Comparison of ENCODE assay signal across 10 cellular contexts in the genomic region with DNA sequence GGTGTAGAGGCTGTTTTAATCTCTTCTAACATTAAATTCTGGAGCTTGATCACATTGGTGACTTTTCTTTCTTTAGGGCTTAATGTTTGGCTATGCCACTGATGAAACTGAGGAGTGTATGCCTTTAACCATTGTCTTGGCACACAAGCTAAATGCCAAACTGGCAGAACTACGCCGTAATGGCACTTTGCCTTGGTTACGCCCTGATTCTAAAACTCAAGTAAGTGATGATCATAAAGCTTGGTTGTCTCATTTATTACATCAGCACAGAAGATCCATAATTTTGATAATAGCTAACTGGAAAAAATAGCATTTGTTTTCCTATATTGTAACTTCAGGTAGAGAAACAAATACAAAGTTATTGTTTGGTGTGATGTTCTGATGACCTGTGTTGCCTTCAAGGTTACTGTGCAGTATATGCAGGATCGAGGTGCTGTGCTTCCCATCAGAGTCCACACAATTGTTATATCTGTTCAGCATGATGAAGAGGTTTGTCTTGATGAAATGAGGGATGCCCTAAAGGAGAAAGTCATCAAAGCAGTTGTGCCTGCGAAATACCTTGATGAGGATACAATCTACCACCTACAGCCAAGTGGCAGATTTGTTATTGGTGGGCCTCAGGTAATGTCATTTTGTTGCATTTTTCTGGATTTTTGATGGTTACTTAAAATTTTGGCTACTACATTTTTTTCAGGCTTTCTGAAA. TPM values are rescaled to one million over a fixed set of nuclear protein-coding genes. Genes with fewer than 3 reads are reported as not detected.
DNase-seq lines count a peak whose midpoint lies in the region; ATAC-seq, FAIRE-seq and TF ChIP-seq lines count a peak whose summit lies in the region.
"Had no signal": no experiment of that assay in that cellular context is flagged by ENCODE, and none has a peak within 500 bp of the region (broad histone marks: within the 10 kb centered on the region; RNA-seq: fewer than 3 reads in every experiment).

No MANE protein-coding gene starts in this region.

- in situ Hi-C loops in HepG2 (cut with HindIII; ENCODE audit: extremely low pct_ligation_motif_present, low pct_unique_long_range_greater_than_20kb) (no loop called here), astrocyte of the spinal cord (cut with HindIII; ENCODE audit: low sequenced_read_pairs) (loop anchor here (25.0 kb wide), 1 partner anchor 130 kb away; a partner anchor contains a TSS)

- TF ChIP-seq CTCF in HepG2 (CRISPR knock-in tag; IDR thresholded peaks at IDR 0.05) (no peak), right lobe of liver (IDR thresholded peaks at IDR 0.05) (no peak), astrocyte of the spinal cord (IDR thresholded peaks at IDR 0.05; ENCODE audit: low read depth, low read length) (no peak), lower lobe of right lung (IDR thresholded peaks at IDR 0.05) (no peak)

- no TSS peak for BruUV-seq in HepG2 (replicated peaks; lab: Mats Ljungman, UMichigan)

- H2AFZ ChIP-seq in HepG2 (ENCODE audit: low read length), result no peak overlapping the region

- no peaks in the 10 kb centered on the region; a peak in 1 of 5 replicates for H3K27me3 ChIP-seq in HepG2 (ENCODE audit: control insufficient read depth in 1 of 2, insufficient read depth in 2 of 2, low read length in 2 of 2)
- no peaks in the 10 kb centered on the region for H3K27me3 ChIP-seq in right lobe of liver
- H3K27me3 ChIP-seq in lower lobe of right lung (ENCODE audit: low read depth), result no peaks in the 10 kb centered on the region

- CTCF ChIA-PET in HepG2 (lab: Yijun Ruan, JAX; ENCODE audit: low intra/inter-chr PET ratio, low total read pairs), result no interaction called here

- no peak for TF ChIP-seq EP300 in HepG2 (IDR thresholded peaks at IDR 0.05; ENCODE audit: low read depth in 2 of 2, low read length in 2 of 2)
- TF ChIP-seq EP300 in HepG2 (CRISPR knock-in tag; IDR thresholded peaks at IDR 0.05; ENCODE audit: borderline replicate concordance), result no peak

- no peak for FAIRE-seq in HepG2 (lab: Jason Lieb, UNC)

- no peak for TF ChIP-seq RAD21 in HepG2 (CRISPR knock-in tag; IDR thresholded peaks at IDR 0.05)

- DNase-seq in HepG2 (ENCODE audit: low spot score) (no peak), right lobe of liver (no peak), astrocyte of the spinal cord (ENCODE audit: low read depth, low spot score) (no peak), lower lobe of right lung (no peak), DMS79 treated with DMSO at 0.1 percent for 48 hours (lab: John Stamatoyannopoulos, UW) (no peak), NCI-H748 (lab: John Stamatoyannopoulos, UW; ENCODE audit: unreplicated experiment) (no peak), AML-193 (lab: John Stamatoyannopoulos, UW) (no peak)
- DNase-seq: EL, NCI-H1436 had no signal

- H3K9ac ChIP-seq in HepG2 (ENCODE audit: insufficient read depth, low read depth, low read length), result peak overlapping the region; percentile 99; the same call in 1 of the 2 replicates

- TF ChIP-seq POLR2A in HepG2 (IDR thresholded peaks at IDR 0.05; ENCODE audit: insufficient read depth in 1 of 2, low read depth in 2 of 2, low read length in 2 of 2), result peak in 1 of 2 experiments; percentile 35; a peak in 1 of 4 replicates
- no peak for TF ChIP-seq POLR2A in right lobe of liver (IDR thresholded peaks at IDR 0.05)

- intact Hi-C loops in HepG2 (cut with micrococcal nuclease; ENCODE audit: unreplicated experiment), result no loop called here
- intact Hi-C loops in right lobe of liver (cut with DNase I), result no loop called here
- intact Hi-C loops in lower lobe of right lung (cut with DNase I), result no loop called here

- peaks cover 13 to 48% of the 10 kb centered on the region in 2 experiments; a peak in 4 of 5 replicates for H3K36me3 ChIP-seq in HepG2 (replicated peaks in 1 of 2; ENCODE audit: control insufficient read depth in 1 of 2, insufficient read depth in 2 of 2, low read length in 2 of 2)
- peaks cover 15 to 57% (median 36%) of the 10 kb centered on the region in 4 donors for H3K36me3 ChIP-seq in right lobe of liver
- peaks cover 59% of the 10 kb centered on the region for H3K36me3 ChIP-seq in lower lobe of right lung
- H3K36me3 ChIP-seq in urinary bladder (ENCODE audit: insufficient read depth), result no peaks in the 10 kb centered on the region

- POLR2A ChIA-PET in HepG2 (lab: Yijun Ruan, JAX), result interaction anchor here (1.0 to 11.7 kb wide), 5 partner anchors 12 to 188 kb away, joined by 3 to 445 read pairs (median 109); a partner anchor contains a TSS

- no peak for ATAC-seq in HepG2
- no peak for ATAC-seq in right lobe of liver
- no peak for ATAC-seq in lower lobe of right lung

- H3K79me2 ChIP-seq in HepG2 (ENCODE audit: insufficient read depth, low read length), result peaks cover 53% of the 10 kb centered on the region

- H3K9me3 ChIP-seq in HepG2 (ENCODE audit: low read length), result no peaks in the 10 kb centered on the region
- H3K9me3 ChIP-seq in right lobe of liver, result no peaks in the 10 kb centered on the region
- H3K9me3 ChIP-seq in lower lobe of right lung, result no peaks in the 10 kb centered on the region

- H3K27ac ChIP-seq in HepG2 (ENCODE audit: extremely low read length, insufficient read depth, low read length) (no peak overlapping the region), right lobe of liver (no peak overlapping the region), lower lobe of right lung (no peak overlapping the region), urinary bladder (ENCODE audit: low read depth) (no peak overlapping the region)

- peak overlapping the region; percentile 91 for H3K4me2 ChIP-seq in HepG2 (ENCODE audit: low read depth, low read length)

- H3K4me1 ChIP-seq in HepG2 (ENCODE audit: insufficient read depth, low read length), result peaks cover 38% of the 10 kb centered on the region
- H3K4me1 ChIP-seq in right lobe of liver, result peaks cover 0 to 30% (median 12%) of the 10 kb centered on the region in 4 donors
- peaks cover 45% of the 10 kb centered on the region for H3K4me1 ChIP-seq in lower lobe of right lung
- H3K4me1 ChIP-seq in urinary bladder (ENCODE audit: insufficient read depth), result no peaks in the 10 kb centered on the region

- H3K4me3 ChIP-seq in HepG2 (replicated peaks in 1 of 3; ENCODE audit: insufficient read depth in 1 of 3, low read depth in 2 of 3, low read length in 3 of 3), result peak overlapping the region; percentile 81 to 96 (median 95); a peak in 4 of 6 replicates
- peak overlapping the region in 1 of 3 donors; percentile 99 for H3K4me3 ChIP-seq in right lobe of liver
- H3K4me3 ChIP-seq in astrocyte of the spinal cord (ENCODE audit: low read depth, low read length), result peak overlapping the region; percentile 64
- peak overlapping the region; percentile 98 for H3K4me3 ChIP-seq in lower lobe of right lung
- peak overlapping the region; percentile 70 for H3K4me3 ChIP-seq in urinary bladder (ENCODE audit: low read depth, low read length)

- peaks cover 42% of the 10 kb centered on the region for H4K20me1 ChIP-seq in HepG2 (ENCODE audit: insufficient read depth, low read length)

- 94% methylated on average over 5 of the region's 5 CpGs for WGBS in HepG2 (ENCODE audit: low lambda C conversion rate)
- 53% methylated on average over 5 of the region's 5 CpGs for WGBS in right lobe of liver (ENCODE audit: insufficient coverage, low coverage, low lambda C conversion rate, missing lambda C conversion rate)
- 48% methylated on average over 5 of the region's 5 CpGs for WGBS in urinary bladder

RNA-seq across cellular contexts. Expression of a gene that starts 2.9 kb away (rescaled TPM):
- total RNA-seq in HepG2 (2016; rRNA removed; fragmentation: Illumina TruSeq; extraction: Trizol), result 55.8 and 155 TPM in 2 replicates
- 17.0 and 17.4 TPM in 2 replicates for total RNA-seq in HepG2 (2016; cell fraction: cytosol; rRNA removed; fragmentation: Illumina TruSeq; extraction: Trizol; ENCODE audit: low read depth)
- total RNA-seq in HepG2 (2016; cell fraction: insoluble cytoplasmic fraction; rRNA removed; fragmentation: Illumina TruSeq; extraction: Trizol), result 56.1 and 159 TPM in 2 replicates
- total RNA-seq in HepG2 (2016; cell fraction: membrane; rRNA removed; fragmentation: Illumina TruSeq; extraction: Trizol), result 24.5 and 25.4 TPM in 2 replicates
- 512 and 527 TPM in 2 replicates for total RNA-seq in HepG2 (2016; cell fraction: nucleus; rRNA removed; fragmentation: Illumina TruSeq; extraction: Trizol)
- polyA plus RNA-seq in HepG2 (2011; rRNA removed), result 331 and 367 TPM in 2 replicates
- polyA plus RNA-seq in HepG2 (2011; cell fraction: cytosol; rRNA removed), result 57.6 and 71.2 TPM in 2 replicates
- polyA plus RNA-seq in HepG2 (2011; cell fraction: nucleus; rRNA removed), result 1,062 and 1,322 TPM in 2 replicates
- 226 and 241 TPM in 2 replicates for polyA plus RNA-seq in HepG2 (2012)
- 3.7 and 4.3 TPM in 2 replicates for polyA plus RNA-seq in HepG2 (2016; cell fraction: cytosol; fragmentation: Illumina TruSeq; extraction: Trizol; ENCODE audit: low read depth)
- polyA plus RNA-seq in HepG2 (2016; cell fraction: insoluble cytoplasmic fraction; fragmentation: Illumina TruSeq; extraction: Trizol; ENCODE audit: low read depth), result 67.1 and 68.7 TPM in 2 replicates
- 13.5 TPM in 2 replicates for polyA plus RNA-seq in HepG2 (2016; cell fraction: membrane; fragmentation: Illumina TruSeq; extraction: Trizol; ENCODE audit: low read depth)
- polyA plus RNA-seq in HepG2 (2016; cell fraction: nucleus; fragmentation: Illumina TruSeq; extraction: Trizol; ENCODE audit: insufficient read depth, low read depth), result 1,060 and 1,066 TPM in 2 replicates
- polyA minus RNA-seq in HepG2 (2011; rRNA and poly(A)+ RNA removed; ENCODE audit: low replicate concordance), result 260 and 404 TPM in 2 replicates
- polyA minus RNA-seq in HepG2 (2011; cell fraction: cytosol; rRNA and poly(A)+ RNA removed), result 43.2 and 67.4 TPM in 2 replicates
- 961 and 1,136 TPM in 2 replicates for polyA minus RNA-seq in HepG2 (2011; cell fraction: nucleus; rRNA and poly(A)+ RNA removed)
- 100 to 1,000 TPM in 3 of 6 experiments, 10 to 100 TPM in 3; 57.8 to 118 (median 102) TPM for total RNA-seq in right lobe of liver
- 183 TPM for total RNA-seq in lower lobe of right lung
- total RNA-seq in urinary bladder, result 94.8 TPM
- polyA plus RNA-seq in urinary bladder, result 242 TPM

RNA-seq across cellular contexts. Expression of a gene that starts 19.4 kb away (rescaled TPM):
- total RNA-seq in HepG2 (2016; rRNA removed; fragmentation: Illumina TruSeq; extraction: Trizol) (51.3 and 103 TPM in 2 replicates), right lobe of liver (100 to 1,000 TPM in 4 of 6 experiments, 10 to 100 TPM in 2; 89.6 to 238 (median 183) TPM), lower lobe of right lung (62.2 TPM), urinary bladder (42.3 TPM)
- 17.1 and 22.7 TPM in 2 replicates for total RNA-seq in HepG2 (2016; cell fraction: cytosol; rRNA removed; fragmentation: Illumina TruSeq; extraction: Trizol; ENCODE audit: low read depth)
- 48.3 and 106 TPM in 2 replicates for total RNA-seq in HepG2 (2016; cell fraction: insoluble cytoplasmic fraction; rRNA removed; fragmentation: Illumina TruSeq; extraction: Trizol)
- 29.4 and 31.6 TPM in 2 replicates for total RNA-seq in HepG2 (2016; cell fraction: membrane; rRNA removed; fragmentation: Illumina TruSeq; extraction: Trizol)
- 105 and 118 TPM in 2 replicates for total RNA-seq in HepG2 (2016; cell fraction: nucleus; rRNA removed; fragmentation: Illumina TruSeq; extraction: Trizol)
- polyA plus RNA-seq in HepG2 (2011; rRNA removed) (72.5 and 74.9 TPM in 2 replicates), urinary bladder (26.4 TPM)
- 69.2 and 77.6 TPM in 2 replicates for polyA plus RNA-seq in HepG2 (2011; cell fraction: cytosol; rRNA removed)
- polyA plus RNA-seq in HepG2 (2011; cell fraction: nucleus; rRNA removed), result 125 and 131 TPM in 2 replicates
- polyA plus RNA-seq in HepG2 (2012), result 61.2 and 76.7 TPM in 2 replicates
- polyA plus RNA-seq in HepG2 (2016; cell fraction: cytosol; fragmentation: Illumina TruSeq; extraction: Trizol; ENCODE audit: low read depth), result 13.3 and 16.7 TPM in 2 replicates
- 30.8 and 40.7 TPM in 2 replicates for polyA plus RNA-seq in HepG2 (2016; cell fraction: insoluble cytoplasmic fraction; fragmentation: Illumina TruSeq; extraction: Trizol; ENCODE audit: low read depth)
- 17.3 and 20.9 TPM in 2 replicates for polyA plus RNA-seq in HepG2 (2016; cell fraction: membrane; fragmentation: Illumina TruSeq; extraction: Trizol; ENCODE audit: low read depth)
- 107 and 111 TPM in 2 replicates for polyA plus RNA-seq in HepG2 (2016; cell fraction: nucleus; fragmentation: Illumina TruSeq; extraction: Trizol; ENCODE audit: insufficient read depth, low read depth)
- 104 and 294 TPM in 2 replicates for polyA minus RNA-seq in HepG2 (2011; rRNA and poly(A)+ RNA removed; ENCODE audit: low replicate concordance)
- polyA minus RNA-seq in HepG2 (2011; cell fraction: cytosol; rRNA and poly(A)+ RNA removed), result 49.5 and 52.3 TPM in 2 replicates
- polyA minus RNA-seq in HepG2 (2011; cell fraction: nucleus; rRNA and poly(A)+ RNA removed), result 129 and 159 TPM in 2 replicates

RNA-seq across cellular contexts. Expression of a gene that starts 35.5 kb away (rescaled TPM):
- total RNA-seq in HepG2 (2016; rRNA removed; fragmentation: Illumina TruSeq; extraction: Trizol) (83.3 and 97.0 TPM in 2 replicates), right lobe of liver (100 to 1,000 TPM in 1 of 6 experiments, 10 to 100 TPM in 5; 59.5 to 107 (median 74.5) TPM), lower lobe of right lung (272 TPM), urinary bladder (14.8 TPM)
- total RNA-seq in HepG2 (2016; cell fraction: cytosol; rRNA removed; fragmentation: Illumina TruSeq; extraction: Trizol; ENCODE audit: low read depth), result 33.0 and 34.9 TPM in 2 replicates
- total RNA-seq in HepG2 (2016; cell fraction: insoluble cytoplasmic fraction; rRNA removed; fragmentation: Illumina TruSeq; extraction: Trizol), result 91.8 and 96.6 TPM in 2 replicates
- total RNA-seq in HepG2 (2016; cell fraction: membrane; rRNA removed; fragmentation: Illumina TruSeq; extraction: Trizol), result 38.7 and 40.7 TPM in 2 replicates
- 36.3 and 40.3 TPM in 2 replicates for total RNA-seq in HepG2 (2016; cell fraction: nucleus; rRNA removed; fragmentation: Illumina TruSeq; extraction: Trizol)
- polyA plus RNA-seq in HepG2 (2011; rRNA removed) (151 and 157 TPM in 2 replicates), urinary bladder (89.9 TPM)
- 149 and 196 TPM in 2 replicates for polyA plus RNA-seq in HepG2 (2011; cell fraction: cytosol; rRNA removed)
- 67.9 and 94.0 TPM in 2 replicates for polyA plus RNA-seq in HepG2 (2011; cell fraction: nucleus; rRNA removed)
- polyA plus RNA-seq in HepG2 (2012), result 146 and 149 TPM in 2 replicates
- polyA plus RNA-seq in HepG2 (2016; cell fraction: cytosol; fragmentation: Illumina TruSeq; extraction: Trizol; ENCODE audit: low read depth), result 45.1 and 52.0 TPM in 2 replicates
- polyA plus RNA-seq in HepG2 (2016; cell fraction: insoluble cytoplasmic fraction; fragmentation: Illumina TruSeq; extraction: Trizol; ENCODE audit: low read depth), result 141 and 157 TPM in 2 replicates
- 48.0 and 51.7 TPM in 2 replicates for polyA plus RNA-seq in HepG2 (2016; cell fraction: membrane; fragmentation: Illumina TruSeq; extraction: Trizol; ENCODE audit: low read depth)
- polyA plus RNA-seq in HepG2 (2016; cell fraction: nucleus; fragmentation: Illumina TruSeq; extraction: Trizol; ENCODE audit: insufficient read depth, low read depth), result 89.3 and 90.1 TPM in 2 replicates
- 33.8 and 60.6 TPM in 2 replicates for polyA minus RNA-seq in HepG2 (2011; rRNA and poly(A)+ RNA removed; ENCODE audit: low replicate concordance)
- 17.8 and 20.1 TPM in 2 replicates for polyA minus RNA-seq in HepG2 (2011; cell fraction: cytosol; rRNA and poly(A)+ RNA removed)
- 16.2 and 24.6 TPM in 2 replicates for polyA minus RNA-seq in HepG2 (2011; cell fraction: nucleus; rRNA and poly(A)+ RNA removed)

RNA-seq across cellular contexts. Expression of a gene that starts 42.3 kb away (rescaled TPM):
- 7.2 and 9.0 TPM in 2 replicates for total RNA-seq in HepG2 (2016; rRNA removed; fragmentation: Illumina TruSeq; extraction: Trizol)
- 13.9 and 18.3 TPM in 2 replicates for total RNA-seq in HepG2 (2016; cell fraction: cytosol; rRNA removed; fragmentation: Illumina TruSeq; extraction: Trizol; ENCODE audit: low read depth)
- total RNA-seq in HepG2 (2016; cell fraction: insoluble cytoplasmic fraction; rRNA removed; fragmentation: Illumina TruSeq; extraction: Trizol), result 7.1 and 9.2 TPM in 2 replicates
- 12.5 and 15.9 TPM in 2 replicates for total RNA-seq in HepG2 (2016; cell fraction: membrane; rRNA removed; fragmentation: Illumina TruSeq; extraction: Trizol)
- total RNA-seq in HepG2 (2016; cell fraction: nucleus; rRNA removed; fragmentation: Illumina TruSeq; extraction: Trizol), result 3.2 and 4.0 TPM in 2 replicates
- polyA plus RNA-seq in HepG2 (2011; rRNA removed), result 56.7 and 68.6 TPM in 2 replicates
- 87.7 and 90.8 TPM in 2 replicates for polyA plus RNA-seq in HepG2 (2011; cell fraction: cytosol; rRNA removed)
- 35.8 and 44.7 TPM in 2 replicates for polyA plus RNA-seq in HepG2 (2011; cell fraction: nucleus; rRNA removed)
- polyA plus RNA-seq in HepG2 (2012), result 39.4 and 46.3 TPM in 2 replicates
- polyA plus RNA-seq in HepG2 (2016; cell fraction: cytosol; fragmentation: Illumina TruSeq; extraction: Trizol; ENCODE audit: low read depth), result 27.3 and 33.3 TPM in 2 replicates
- polyA plus RNA-seq in HepG2 (2016; cell fraction: insoluble cytoplasmic fraction; fragmentation: Illumina TruSeq; extraction: Trizol; ENCODE audit: low read depth), result 20.9 and 22.2 TPM in 2 replicates
- 21.7 and 27.9 TPM in 2 replicates for polyA plus RNA-seq in HepG2 (2016; cell fraction: membrane; fragmentation: Illumina TruSeq; extraction: Trizol; ENCODE audit: low read depth)
- 11.7 and 13.5 TPM in 2 replicates for polyA plus RNA-seq in HepG2 (2016; cell fraction: nucleus; fragmentation: Illumina TruSeq; extraction: Trizol; ENCODE audit: insufficient read depth, low read depth)
- 5.5 and 44.4 TPM in 2 replicates for polyA minus RNA-seq in HepG2 (2011; rRNA and poly(A)+ RNA removed; ENCODE audit: low replicate concordance)
- polyA minus RNA-seq in HepG2 (2011; cell fraction: cytosol; rRNA and poly(A)+ RNA removed), result 7.3 and 9.1 TPM in 2 replicates
- polyA minus RNA-seq in HepG2 (2011; cell fraction: nucleus; rRNA and poly(A)+ RNA removed), result 2.0 and 4.9 TPM in 2 replicates
- total RNA-seq in right lobe of liver, result 10 to 100 TPM; 27.2 to 50.1 (median 34.7) TPM
- total RNA-seq in lower lobe of right lung, result 87.0 TPM
- 8.0 TPM for total RNA-seq in urinary bladder
- polyA plus RNA-seq in urinary bladder, result 157 TPM

RNA-seq across cellular contexts. Expression of a gene that starts 53.6 kb away (rescaled TPM):
- total RNA-seq in HepG2 (2016; rRNA removed; fragmentation: Illumina TruSeq; extraction: Trizol) (224 and 234 TPM in 2 replicates), right lobe of liver (100 to 1,000 TPM in 2 of 6 experiments, 10 to 100 TPM in 4; 54.5 to 123 (median 66.6) TPM), lower lobe of right lung (89.8 TPM), urinary bladder (71.6 TPM)
- total RNA-seq in HepG2 (2016; cell fraction: cytosol; rRNA removed; fragmentation: Illumina TruSeq; extraction: Trizol; ENCODE audit: low read depth), result 68.8 and 79.7 TPM in 2 replicates
- 237 and 239 TPM in 2 replicates for total RNA-seq in HepG2 (2016; cell fraction: insoluble cytoplasmic fraction; rRNA removed; fragmentation: Illumina TruSeq; extraction: Trizol)
- 60.8 and 63.4 TPM in 2 replicates for total RNA-seq in HepG2 (2016; cell fraction: membrane; rRNA removed; fragmentation: Illumina TruSeq; extraction: Trizol)
- total RNA-seq in HepG2 (2016; cell fraction: nucleus; rRNA removed; fragmentation: Illumina TruSeq; extraction: Trizol), result 99.4 and 107 TPM in 2 replicates
- polyA plus RNA-seq in HepG2 (2011; rRNA removed) (578 and 594 TPM in 2 replicates), urinary bladder (183 TPM)
- 700 and 712 TPM in 2 replicates for polyA plus RNA-seq in HepG2 (2011; cell fraction: cytosol; rRNA removed)
- 285 and 326 TPM in 2 replicates for polyA plus RNA-seq in HepG2 (2011; cell fraction: nucleus; rRNA removed)
- polyA plus RNA-seq in HepG2 (2012), result 240 and 307 TPM in 2 replicates
- polyA plus RNA-seq in HepG2 (2016; cell fraction: cytosol; fragmentation: Illumina TruSeq; extraction: Trizol; ENCODE audit: low read depth), result 54.1 and 54.2 TPM in 2 replicates
- polyA plus RNA-seq in HepG2 (2016; cell fraction: insoluble cytoplasmic fraction; fragmentation: Illumina TruSeq; extraction: Trizol; ENCODE audit: low read depth), result 189 and 200 TPM in 2 replicates
- polyA plus RNA-seq in HepG2 (2016; cell fraction: membrane; fragmentation: Illumina TruSeq; extraction: Trizol; ENCODE audit: low read depth), result 43.8 and 45.1 TPM in 2 replicates
- 124 and 147 TPM in 2 replicates for polyA plus RNA-seq in HepG2 (2016; cell fraction: nucleus; fragmentation: Illumina TruSeq; extraction: Trizol; ENCODE audit: insufficient read depth, low read depth)
- 200 and 300 TPM in 2 replicates for polyA minus RNA-seq in HepG2 (2011; rRNA and poly(A)+ RNA removed; ENCODE audit: low replicate concordance)
- 65.6 and 78.5 TPM in 2 replicates for polyA minus RNA-seq in HepG2 (2011; cell fraction: cytosol; rRNA and poly(A)+ RNA removed)
- polyA minus RNA-seq in HepG2 (2011; cell fraction: nucleus; rRNA and poly(A)+ RNA removed), result 59.9 and 82.9 TPM in 2 replicates
